In genomic region chr17:82110298-82110697, GRCh38 we compare ENCODE assay signal across 16 cellular contexts. TPM values are rescaled to one million over a fixed set of nuclear protein-coding genes. Genes with fewer than 3 reads are reported as not detected.
DNase-seq lines count a peak whose midpoint lies in the region; ATAC-seq, FAIRE-seq and TF ChIP-seq lines count a peak whose summit lies in the region.
"Had no signal": no experiment of that assay in that cellular context is flagged by ENCODE, and none has a peak within 500 bp of the region (broad histone marks: within the 10 kb centered on the region; RNA-seq: fewer than 3 reads in every experiment).

No MANE protein-coding gene starts in this region.

- BruUV-seq in PC-9 (replicated peaks; lab: Mats Ljungman, UMichigan) = no TSS peak

- no peaks in the 10 kb centered on the region for H3K36me3 ChIP-seq in PC-9 (ENCODE audit: low read depth)
- H3K36me3 ChIP-seq in keratinocyte (ENCODE audit: control insufficient read depth in 2 of 2, extremely low read depth in 1 of 2, insufficient read depth in 2 of 2, low read length in 2 of 2) = peaks cover 8 to 12% of the 10 kb centered on the region in 2 experiments
- H3K36me3 ChIP-seq: cardiac muscle cell had no signal

- peak overlapping the region; percentile 42 for H3K27ac Mint-ChIP-seq in CD4-positive, alpha-beta T cell
- H3K27ac Mint-ChIP-seq: activated T-helper 1 cell treated with anti-CD3 and anti-CD28 coated beads, Interleukin-12 subunit alpha, Interleukin-12 subunit beta, Interleukin-2, Interleukin-4 antibody, amounts not matched to agents 30 ng/mL and 10 ng/mL and 1 ng/mL, durations not matched to agents 14 hours and 24 hours and 36 hours had no signal

- no peak for DNase-seq in CD4-positive, alpha-beta T cell
- DNase-seq in PC-9 = peak; percentile 47 to 90
- DNase-seq in keratinocyte (ENCODE audit: low read depth, low spot score) = no peak
- DNase-seq in mesenteric fat pad (ENCODE audit: low spot score) = no peak
- DNase-seq in dorsolateral prefrontal cortex = no peak
- DNase-seq in activated CD8-positive, alpha-beta memory T cell treated with anti-CD3 and anti-CD28 coated beads for 24 hours = no peak
- DNase-seq: C1 segment of cervical spinal cord, left cardiac atrium, naive B cell, NCI-H2107 had no signal

- peaks cover 19% of the 10 kb centered on the region for H3K4me1 Mint-ChIP-seq in CD4-positive, alpha-beta T cell (ENCODE audit: low read depth)

- POLR2A ChIA-PET in CD4-positive, alpha-beta T cell (lab: Charles Lee) = no interaction called here
- POLR2A ChIA-PET in PC-9 (lab: Charles Lee; ENCODE audit: unreplicated experiment) = interaction anchor here (0.7 kb wide), 1 partner anchor 263 kb away, joined by 3 read pairs; no protein-coding TSS in a partner anchor

- H3K9ac ChIP-seq in keratinocyte (ENCODE audit: control insufficient read depth, extremely low read depth, insufficient read depth, low read length) = no peak overlapping the region

- no peak for ATAC-seq in CD4-positive, alpha-beta T cell (ENCODE audit: poor library complexity)
- ATAC-seq in GM19463 (IDR thresholded peaks at IDR 0.05; ENCODE audit: unreplicated experiment) = no peak
- ATAC-seq: left cardiac atrium had no signal

- peak overlapping the region; percentile 47 for H3K4me2 ChIP-seq in PC-9
- no peak overlapping the region for H3K4me2 ChIP-seq in keratinocyte (ENCODE audit: control insufficient read depth, extremely low read depth, insufficient read depth, low read depth, low read length)

- H3K4me1 ChIP-seq in PC-9 (replicated peaks; ENCODE audit: insufficient read depth) (peaks cover 31% of the 10 kb centered on the region), keratinocyte (ENCODE audit: control insufficient read depth, extremely low read depth, insufficient read depth, low read length) (peaks cover 21% of the 10 kb centered on the region)

- H3K27me3 ChIP-seq in CD4-positive, alpha-beta T cell (ENCODE audit: control insufficient read depth, insufficient read depth, low read length) = no peaks in the 10 kb centered on the region
- H3K27me3 ChIP-seq in PC-9 (ENCODE audit: insufficient read depth, low read depth) (no peaks in the 10 kb centered on the region), keratinocyte (ENCODE audit: control insufficient read depth, extremely low read depth, insufficient read depth, low read length) (no peaks in the 10 kb centered on the region), dorsolateral prefrontal cortex (no peaks in the 10 kb centered on the region)
- H3K27me3 ChIP-seq: cardiac muscle cell had no signal

- peak; percentile 84 for FAIRE-seq in keratinocyte (lab: Jason Lieb, UNC)
- FAIRE-seq: endometrium, G401.6 had no signal

- H3K27ac ChIP-seq in 22Rv1 (peak overlapping the region; percentile 97), PC-9 (peak overlapping the region; percentile 55), keratinocyte (ENCODE audit: control insufficient read depth, insufficient read depth, low read length) (no peak overlapping the region), dorsolateral prefrontal cortex (no peak overlapping the region)
- H3K27ac ChIP-seq in CD4-positive, alpha-beta T cell (ENCODE audit: low read depth, low read length) = no peak overlapping the region
- H3K27ac ChIP-seq: cardiac muscle cell had no signal

- H3K9me3 Mint-ChIP-seq in CD4-positive, alpha-beta T cell = no peaks in the 10 kb centered on the region
- H3K9me3 Mint-ChIP-seq: activated T-helper 1 cell treated with anti-CD3 and anti-CD28 coated beads, Interleukin-12 subunit alpha, Interleukin-12 subunit beta, Interleukin-2, Interleukin-4 antibody, amounts not matched to agents 30 ng/mL and 10 ng/mL and 1 ng/mL, durations not matched to agents 14 hours and 24 hours and 36 hours; naive B cell had no signal

- no peaks in the 10 kb centered on the region for H3K9me3 ChIP-seq in CD4-positive, alpha-beta T cell (ENCODE audit: control insufficient read depth, low read length)
- H3K9me3 ChIP-seq in PC-9 (ENCODE audit: insufficient read depth, low read depth) = no peaks in the 10 kb centered on the region
- no peaks in the 10 kb centered on the region for H3K9me3 ChIP-seq in keratinocyte (ENCODE audit: control insufficient read depth, low read depth, low read length)

- no peak overlapping the region for H3K4me3 Mint-ChIP-seq in CD4-positive, alpha-beta T cell
- H3K4me3 Mint-ChIP-seq: activated T-helper 1 cell treated with anti-CD3 and anti-CD28 coated beads, Interleukin-12 subunit alpha, Interleukin-12 subunit beta, Interleukin-2, Interleukin-4 antibody, amounts not matched to agents 30 ng/mL and 10 ng/mL and 1 ng/mL, durations not matched to agents 14 hours and 24 hours and 36 hours had no signal

- peaks cover 20% of the 10 kb centered on the region for H3K36me3 Mint-ChIP-seq in CD4-positive, alpha-beta T cell (ENCODE audit: low read depth)
- H3K36me3 Mint-ChIP-seq: naive B cell had no signal

- peaks cover 2% of the 10 kb centered on the region for H3K9me1 ChIP-seq in keratinocyte (ENCODE audit: control insufficient read depth, extremely low read depth, insufficient read depth, low read length)

- intact Hi-C loops in CD4-positive, alpha-beta T cell (cut with DNase I, micrococcal nuclease) = no loop called here
- intact Hi-C loops in PC-9 (cut with micrococcal nuclease; ENCODE audit: unreplicated experiment) (no loop called here), dorsolateral prefrontal cortex (cut with DNase I) (no loop called here)

- H4K20me1 ChIP-seq in PC-9 (ENCODE audit: insufficient read depth) (no peaks in the 10 kb centered on the region), keratinocyte (ENCODE audit: control insufficient read depth, extremely low read depth, insufficient read depth, low read length) (no peaks in the 10 kb centered on the region)

- CTCF ChIA-PET in CD4-positive, alpha-beta T cell (lab: Charles Lee) = interaction anchor here (1.5 kb wide), 1 partner anchor 80 kb away, joined by 3 read pairs; no protein-coding TSS in a partner anchor
- CTCF ChIA-PET in PC-9 (lab: Charles Lee) = interaction anchor here (0.6 kb wide), 1 partner anchor 125 kb away, joined by 3 read pairs; no protein-coding TSS in a partner anchor

- no peak for TF ChIP-seq CTCF in 22Rv1 (IDR thresholded peaks at IDR 0.05)
- no peak for TF ChIP-seq CTCF in CD4-positive, alpha-beta T cell (IDR thresholded peaks at IDR 0.05)
- no peak for TF ChIP-seq CTCF in PC-9 (conservative IDR thresholded peaks at IDR 0.05)
- TF ChIP-seq CTCF in keratinocyte (optimal IDR thresholded peaks at IDR 0.05 in 1 of 3, IDR thresholded peaks at IDR 0.05 in 1 of 3, conservative IDR thresholded peaks at IDR 0.05 in 1 of 3; ENCODE audit: extremely low read depth in 1 of 3, insufficient read depth in 2 of 3, low read length in 3 of 3) = no peak
- TF ChIP-seq CTCF in dorsolateral prefrontal cortex (IDR thresholded peaks at IDR 0.05 in 54 of 56, conservative IDR thresholded peaks at IDR 0.05 in 2 of 56; ENCODE audit: low read depth in 1 of 56, partially characterized antibody in 56 of 56) = no peak

- H3K27me3 Mint-ChIP-seq in CD4-positive, alpha-beta T cell = no peaks in the 10 kb centered on the region
- H3K27me3 Mint-ChIP-seq: naive B cell had no signal

- H3F3A ChIP-seq in PC-9 (ENCODE audit: insufficient read depth, low read depth) = peaks cover 28% of the 10 kb centered on the region

- dilution Hi-C loops in keratinocyte (cut with MboI; ENCODE audit: extremely low pct_ligation_motif_present, low sequenced_read_pairs) = no loop called here

- H2AFZ ChIP-seq in PC-9 = no peak overlapping the region
- no peak overlapping the region for H2AFZ ChIP-seq in keratinocyte (ENCODE audit: control insufficient read depth, low read length)

- H3K4me3 ChIP-seq in PC-9 (no peak overlapping the region), keratinocyte (ENCODE audit: control insufficient read depth in 2 of 3, extremely low read depth in 1 of 3, insufficient read depth in 2 of 3, low read depth in 1 of 3, low read length in 3 of 3) (no peak overlapping the region), dorsolateral prefrontal cortex (no peak overlapping the region)
- H3K4me3 ChIP-seq: cardiac muscle cell had no signal

- no peaks in the 10 kb centered on the region for H3K9me2 ChIP-seq in PC-9 (ENCODE audit: insufficient read depth)

- H3K79me2 ChIP-seq in PC-9 (ENCODE audit: low read depth) (peaks cover 4% of the 10 kb centered on the region), keratinocyte (ENCODE audit: control insufficient read depth, insufficient read depth, low read length) (no peaks in the 10 kb centered on the region)

RNA-seq across cellular contexts. Expression of gene FASN, which starts 12.3 kb away (rescaled TPM):
- total RNA-seq in CD4-positive, alpha-beta T cell = 100 to 1,000 TPM; 168 to 174 TPM
- 455 and 658 TPM in 2 replicates for total RNA-seq in PC-9 (2021)
- 44.7 to 137 TPM (median 55.7 TPM) in 3 replicates for polyA plus RNA-seq in keratinocyte
- 54.4 TPM for polyA plus RNA-seq in keratinocyte (2011; ENCODE audit: low read depth)
- 40.9 and 142 TPM in 2 replicates for polyA plus RNA-seq in keratinocyte (2011; cell fraction: cytosol; rRNA removed)
- polyA plus RNA-seq in keratinocyte (2011; cell fraction: nucleus; rRNA removed) = 190 and 294 TPM in 2 replicates
- polyA plus RNA-seq in keratinocyte (2012; ENCODE audit: low replicate concordance) = 53.9 and 385 TPM in 2 replicates
- polyA minus RNA-seq in keratinocyte = 134 to 602 TPM (median 159 TPM) in 3 replicates
- 642 TPM for polyA minus RNA-seq in keratinocyte (2011; cell fraction: cytosol; rRNA and poly(A)+ RNA removed)
- polyA minus RNA-seq in keratinocyte (2011; cell fraction: nucleus; rRNA and poly(A)+ RNA removed) = 467 and 561 TPM in 2 replicates
- total RNA-seq in mesenteric fat pad = 1,109 TPM
- total RNA-seq in dorsolateral prefrontal cortex = 100 to 1,000 TPM; 137 to 275 (median 201) TPM

RNA-seq across cellular contexts. Expression of gene DUS1L, which starts 44.7 kb away (rescaled TPM):
- 100 to 1,000 TPM; 160 to 163 TPM for total RNA-seq in CD4-positive, alpha-beta T cell
- total RNA-seq in PC-9 (2021) (138 and 175 TPM in 2 replicates), mesenteric fat pad (103 TPM), dorsolateral prefrontal cortex (10 to 100 TPM; 45.3 to 89.4 (median 63.0) TPM)
- 49.1 to 68.3 TPM (median 52.0 TPM) in 3 replicates for polyA plus RNA-seq in keratinocyte
- polyA plus RNA-seq in keratinocyte (2011; ENCODE audit: low read depth) = 24.6 TPM
- 50.8 and 74.9 TPM in 2 replicates for polyA plus RNA-seq in keratinocyte (2011; cell fraction: cytosol; rRNA removed)
- polyA plus RNA-seq in keratinocyte (2011; cell fraction: nucleus; rRNA removed) = 137 and 163 TPM in 2 replicates
- polyA plus RNA-seq in keratinocyte (2012; ENCODE audit: low replicate concordance) = 70.2 and 83.6 TPM in 2 replicates
- 20.4 to 46.2 TPM (median 22.9 TPM) in 3 replicates for polyA minus RNA-seq in keratinocyte
- 52.2 TPM for polyA minus RNA-seq in keratinocyte (2011; cell fraction: cytosol; rRNA and poly(A)+ RNA removed)
- polyA minus RNA-seq in keratinocyte (2011; cell fraction: nucleus; rRNA and poly(A)+ RNA removed) = 31.5 and 31.8 TPM in 2 replicates

RNA-seq across cellular contexts. Expression of gene GPS1, which starts 58.6 kb away (rescaled TPM):
- total RNA-seq in CD4-positive, alpha-beta T cell = 10 to 100 TPM; 64.6 to 69.3 TPM
- total RNA-seq in PC-9 (2021) (121 and 124 TPM in 2 replicates), mesenteric fat pad (85.8 TPM), dorsolateral prefrontal cortex (100 to 1,000 TPM in 61 of 120 experiments, 10 to 100 TPM in 59; 72.9 to 147 (median 100) TPM)
- 60.4 to 99.3 TPM (median 81.7 TPM) in 3 replicates for polyA plus RNA-seq in keratinocyte
- 45.3 TPM for polyA plus RNA-seq in keratinocyte (2011; ENCODE audit: low read depth)
- 59.9 and 110 TPM in 2 replicates for polyA plus RNA-seq in keratinocyte (2011; cell fraction: cytosol; rRNA removed)
- 99.2 and 130 TPM in 2 replicates for polyA plus RNA-seq in keratinocyte (2011; cell fraction: nucleus; rRNA removed)
- polyA plus RNA-seq in keratinocyte (2012; ENCODE audit: low replicate concordance) = 61.9 and 91.0 TPM in 2 replicates
- polyA minus RNA-seq in keratinocyte = 85.7 to 144 TPM (median 96.6 TPM) in 3 replicates
- polyA minus RNA-seq in keratinocyte (2011; cell fraction: cytosol; rRNA and poly(A)+ RNA removed) = 154 TPM
- polyA minus RNA-seq in keratinocyte (2011; cell fraction: nucleus; rRNA and poly(A)+ RNA removed) = 36.0 and 44.9 TPM in 2 replicates

RNA-seq across cellular contexts. Expression of gene RFNG, which starts 58.7 kb away (rescaled TPM):
- total RNA-seq in CD4-positive, alpha-beta T cell = 10 to 100 TPM; 28.1 to 31.2 TPM
- 40.4 and 49.1 TPM in 2 replicates for total RNA-seq in PC-9 (2021)
- polyA plus RNA-seq in keratinocyte = 10.2 to 25.3 TPM (median 13.6 TPM) in 3 replicates
- 10.9 TPM for polyA plus RNA-seq in keratinocyte (2011; ENCODE audit: low read depth)
- polyA plus RNA-seq in keratinocyte (2011; cell fraction: cytosol; rRNA removed) = 5.5 and 14.9 TPM in 2 replicates
- 54.3 and 78.8 TPM in 2 replicates for polyA plus RNA-seq in keratinocyte (2011; cell fraction: nucleus; rRNA removed)
- 23.8 and 42.0 TPM in 2 replicates for polyA plus RNA-seq in keratinocyte (2012; ENCODE audit: low replicate concordance)
- 5.4 to 31.0 TPM (median 8.0 TPM) in 3 replicates for polyA minus RNA-seq in keratinocyte
- polyA minus RNA-seq in keratinocyte (2011; cell fraction: cytosol; rRNA and poly(A)+ RNA removed) = 21.1 TPM
- 18.7 and 21.1 TPM in 2 replicates for polyA minus RNA-seq in keratinocyte (2011; cell fraction: nucleus; rRNA and poly(A)+ RNA removed)
- 46.1 TPM for total RNA-seq in mesenteric fat pad
- 10 to 100 TPM; 22.3 to 73.4 (median 36.6) TPM for total RNA-seq in dorsolateral prefrontal cortex

Comparison
In these comparisons a context has a peak if more than half of its experiments do, and no peak if none do; other contexts are left out.
1. H3K27ac ChIP-seq: peak in 22Rv1 (single experiment) and PC-9 (single experiment); none in CD4-positive, alpha-beta T cell (single experiment), keratinocyte (single experiment) and dorsolateral prefrontal cortex (0 of 59).
2. DNase-seq: peak in PC-9 (2 of 2); none in CD4-positive, alpha-beta T cell (0 of 10), keratinocyte (single experiment), mesenteric fat pad (single experiment), dorsolateral prefrontal cortex (0 of 10) and activated CD8-positive, alpha-beta memory T cell treated with anti-CD3 and anti-CD28 coated beads for 24 hours (single experiment).